In genomic region chr3:148757238-148757930, GRCh38 we compare ENCODE assay signal across 13 cellular contexts. TPM values are rescaled to one million over a fixed set of nuclear protein-coding genes. Genes with fewer than 3 reads are reported as not detected.
DNase-seq lines count a peak whose midpoint lies in the region; ATAC-seq, FAIRE-seq and TF ChIP-seq lines count a peak whose summit lies in the region.
"Had no signal": no experiment of that assay in that cellular context is flagged by ENCODE, and none has a peak within 500 bp of the region (broad histone marks: within the 10 kb centered on the region; RNA-seq: fewer than 3 reads in every experiment).

No MANE protein-coding gene starts in this region.

- no peak for TF ChIP-seq POLR2A in tibial nerve (IDR thresholded peaks at IDR 0.05)

- H3K4me3 ChIP-seq in AG09309 (ENCODE audit: control insufficient read depth, low read depth, low read length) (no peak overlapping the region), astrocyte of the cerebellum (ENCODE audit: low read depth, low read length) (no peak overlapping the region), left lung (no peak overlapping the region), tibial nerve (no peak overlapping the region)

- in situ Hi-C loops in astrocyte of the cerebellum (cut with HindIII; ENCODE audit: low sequenced_read_pairs): no loop called here

- WGBS in tibial nerve, 2 donors: 71 to 75% methylated on average over 8 of the region's 8 CpGs

- TF ChIP-seq CTCF in AG09309 (IDR thresholded peaks at IDR 0.05; ENCODE audit: control insufficient read depth, insufficient read depth, low read depth, low read length, missing control alignments) (no peak), astrocyte of the cerebellum (IDR thresholded peaks at IDR 0.05; ENCODE audit: low read depth, low read length, missing control alignments) (no peak), left lung (IDR thresholded peaks at IDR 0.05) (no peak), tibial nerve (IDR thresholded peaks at IDR 0.05) (no peak)

- H3K27me3 ChIP-seq in left lung (no peaks in the 10 kb centered on the region), tibial nerve (no peaks in the 10 kb centered on the region)

- DNase-seq in AG09309 (ENCODE audit: low read depth): peak; percentile 81
- peak; percentile 23 for DNase-seq in HTR-8/SVneo (ENCODE audit: insufficient read length, low spot score)
- DNase-seq in astrocyte of the cerebellum (ENCODE audit: low read depth): peak; percentile 65
- no peak for DNase-seq in left lung
- DNase-seq in midbrain (lab: John Stamatoyannopoulos, UW): no peak
- no peak for DNase-seq in tibial nerve (ENCODE audit: low spot score in 2 of 2)
- no peak for DNase-seq in cerebellum (ENCODE audit: low spot score)
- DNase-seq: cerebellar nuclear complex, hypothalamus, NCI-H526 treated with DMSO at 0.1 percent for 48 hours had no signal

- intact Hi-C loops in left lung (cut with DNase I): no loop called here

- peaks cover 0 to 15% of the 10 kb centered on the region in 2 donors for H3K4me1 ChIP-seq in left lung
- H3K4me1 ChIP-seq in tibial nerve: peaks cover 0 to 15% (median 0%) of the 10 kb centered on the region in 4 donors

- H3K36me3 ChIP-seq in left lung (no peaks in the 10 kb centered on the region), tibial nerve (no peaks in the 10 kb centered on the region)

- H3K9me3 ChIP-seq in left lung: no peaks in the 10 kb centered on the region
- H3K9me3 ChIP-seq in tibial nerve: no peaks in the 10 kb centered on the region

- no peak for FAIRE-seq in HTR-8/SVneo (lab: Jason Lieb, UNC)

- peak; percentile 73 for ATAC-seq in left lung
- no peak for ATAC-seq in HG02885 (IDR thresholded peaks at IDR 0.05; ENCODE audit: poor library complexity, unreplicated experiment)
- ATAC-seq: stimulated activated effector memory CD8-positive, alpha-beta T cell treated with anti-CD3 and anti-CD28 coated beads, Interleukin-12 subunit alpha, Interleukin-12 subunit beta, amount 100 ng/mL, for 72 hours had no signal

- H3K27ac ChIP-seq in left lung (peak overlapping the region; percentile 36 to 62), tibial nerve (peak overlapping the region in 2 of 4 donors; percentile 25 to 31)
- H3K27ac ChIP-seq: C4-2B had no signal

- TF ChIP-seq EP300 in tibial nerve (IDR thresholded peaks at IDR 0.05): peak in 1 of 2 donors; percentile 43

RNA-seq across cellular contexts. Expression of gene AGTR1, which starts 59.7 kb away (rescaled TPM):
- total RNA-seq in left lung: 1 to 10 TPM; 7.2 to 7.4 TPM
- 10 to 100 TPM; 17.1 to 38.5 (median 29.7) TPM for total RNA-seq in tibial nerve
- total RNA-seq in cerebellum: 7.1 TPM

Comparison
In these comparisons a context has a peak if more than half of its experiments do, and no peak if none do; other contexts are left out.
1. DNase-seq: peak in AG09309 (single experiment), HTR-8/SVneo (single experiment) and astrocyte of the cerebellum (single experiment); none in left lung (0 of 2), midbrain (single experiment), tibial nerve (0 of 2) and cerebellum (single experiment).